ENCODE assay signal across 26 cellular contexts in the genomic region with DNA sequence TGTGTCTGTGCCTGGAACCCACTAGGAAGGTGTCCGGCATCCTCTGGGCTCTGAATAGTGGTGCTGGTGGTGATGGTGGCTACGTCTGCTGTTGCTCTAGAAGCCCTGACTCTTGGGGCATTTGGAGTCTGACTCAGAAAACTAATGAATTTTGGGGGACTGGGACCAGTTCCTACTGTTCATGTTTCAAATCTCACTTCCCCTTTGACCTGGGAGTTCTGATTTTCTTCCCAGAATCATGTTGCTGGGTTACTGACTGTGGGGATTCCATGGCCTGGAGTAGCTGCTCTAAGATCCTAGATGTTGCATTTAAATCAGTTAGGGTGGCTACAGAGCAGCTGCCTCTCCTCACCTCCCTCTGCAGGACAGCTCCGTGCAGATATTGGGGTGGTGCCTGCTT. TPM values are rescaled to one million over a fixed set of nuclear protein-coding genes. Genes with fewer than 3 reads are reported as not detected.
DNase-seq lines count a peak whose midpoint lies in the region; ATAC-seq, FAIRE-seq and TF ChIP-seq lines count a peak whose summit lies in the region.
"Had no signal": no experiment of that assay in that cellular context is flagged by ENCODE, and none has a peak within 500 bp of the region (broad histone marks: within the 10 kb centered on the region; RNA-seq: fewer than 3 reads in every experiment).

No MANE protein-coding gene starts in this region.

- DNase-seq in CD4-positive, alpha-beta T cell: no peak
- no peak for DNase-seq in GM12878 (ENCODE audit: low read depth, low spot score)
- DNase-seq in pons (ENCODE audit: low spot score): peak; percentile 34
- DNase-seq in GM19240 (ENCODE audit: insufficient read length, low spot score): no peak
- DNase-seq in activated CD4-positive, alpha-beta T cell treated with anti-CD3 and anti-CD28 coated beads for 4 hours: no peak
- DNase-seq in NCI-H1930 (lab: John Stamatoyannopoulos, UW): no peak
- DNase-seq: activated CD8-positive, alpha-beta T cell treated with anti-CD3 and anti-CD28 coated beads for 36 hours; activated naive CD4-positive, alpha-beta T cell treated with anti-CD3 and anti-CD28 coated beads, Interleukin-2, amount 50 U/mL, for 16 hours; amygdala; Caco-2; DMS53; kidney; midbrain; naive thymus-derived CD8-positive, alpha-beta T cell; NCI-H1105; NCI-H187 treated with DMSO at 0.1 percent for 48 hours; NCI-H69; Right ventricle myocardium superior; stimulated activated naive CD4-positive, alpha-beta T cell; uterus had no signal

- CTCF ChIA-PET in CD4-positive, alpha-beta T cell (lab: Charles Lee): no interaction called here
- CTCF ChIA-PET in GM12878 (lab: Yijun Ruan, JAX): interaction anchor here (0.7 to 5.7 kb wide), 14 partner anchors 11 to 293 kb away, joined by 3 to 168 read pairs (median 4); no protein-coding TSS in a partner anchor

- intact Hi-C loops in CD4-positive, alpha-beta T cell (cut with DNase I, micrococcal nuclease): no loop called here
- intact Hi-C loops in GM12878 (cut with micrococcal nuclease; ENCODE audit: unreplicated experiment): loop anchor here (2.0 to 10.0 kb wide), 3 partner anchors 13 to 213 kb away; a partner anchor contains a TSS

- H3K36me3 ChIP-seq in GM12878 (ENCODE audit: control insufficient read depth in 2 of 2, insufficient read depth in 2 of 2, low read length in 1 of 2): peaks cover 0 to 6% of the 10 kb centered on the region in 2 experiments; a peak in 2 of 4 replicates
- H3K36me3 ChIP-seq: uterus had no signal

- H3K9me3 ChIP-seq in CD4-positive, alpha-beta T cell (ENCODE audit: control insufficient read depth, low read length): no peaks in the 10 kb centered on the region
- no peaks in the 10 kb centered on the region; the same call in 2 of the 3 replicates for H3K9me3 ChIP-seq in GM12878 (replicated peaks; ENCODE audit: control insufficient read depth, insufficient read depth, low read length)
- H3K9me3 ChIP-seq: BLaER1, Caco-2, uterus had no signal

- no peak overlapping the region for H3K27ac ChIP-seq in CD4-positive, alpha-beta T cell (ENCODE audit: low read depth, low read length)
- peak overlapping the region; percentile 92 for H3K27ac ChIP-seq in GM12878 (ENCODE audit: control insufficient read depth, insufficient read depth)
- H3K27ac ChIP-seq: BLaER1, uterus had no signal

- in situ Hi-C loops in GM12878 (cut with MboI): no loop called here

- H3K4me2 ChIP-seq in GM12878 (ENCODE audit: control insufficient read depth, insufficient read depth): peak overlapping the region; percentile 95

- peaks cover 38% of the 10 kb centered on the region for H3K4me1 ChIP-seq in GM12878 (ENCODE audit: control insufficient read depth, insufficient read depth, low read length)

- peaks cover 20% of the 10 kb centered on the region for H3K4me1 Mint-ChIP-seq in CD4-positive, alpha-beta T cell (ENCODE audit: low read depth)
- H3K4me1 Mint-ChIP-seq: activated T-helper 17 cell treated with anti-CD3 and anti-CD28 coated beads, Interleukin-2, amount 50 U/mL, for 72 hours had no signal

- H3K4me3 Mint-ChIP-seq in CD4-positive, alpha-beta T cell: peak overlapping the region; percentile 6
- H3K4me3 Mint-ChIP-seq: activated CD8-positive, alpha-beta T cell treated with anti-CD3 and anti-CD28 coated beads for 36 hours; activated T-helper 17 cell treated with anti-CD3 and anti-CD28 coated beads, Interleukin-2, amount 50 U/mL, for 72 hours had no signal

- no peak for TF ChIP-seq EP300 in GM12878 (IDR thresholded peaks at IDR 0.05; ENCODE audit: borderline replicate concordance in 1 of 2, control insufficient read depth in 1 of 2, low read depth in 2 of 2, low read length in 2 of 2)

- POLR2A ChIA-PET in CD4-positive, alpha-beta T cell (lab: Charles Lee): no interaction called here
- POLR2A ChIA-PET in GM12878 (lab: Charles Lee): interaction anchor here (0.5 to 3.5 kb wide), 8 partner anchors 11 to 286 kb away, joined by 3 to 32 read pairs (median 4); a partner anchor contains a TSS

- H3K4me3 ChIP-seq in GM12878: peak overlapping the region; percentile 97
- H3K4me3 ChIP-seq: BLaER1, uterus had no signal

- no peaks in the 10 kb centered on the region for H3K27me3 ChIP-seq in CD4-positive, alpha-beta T cell (ENCODE audit: control insufficient read depth, insufficient read depth, low read length)
- no peaks in the 10 kb centered on the region for H3K27me3 ChIP-seq in GM12878 (replicated peaks in 1 of 2; ENCODE audit: control insufficient read depth in 2 of 2, insufficient read depth in 2 of 2, low read length in 1 of 2)

- no peaks in the 10 kb centered on the region; the same call in 1 of the 2 replicates for H4K20me1 ChIP-seq in GM12878 (ENCODE audit: control insufficient read depth, insufficient read depth)
- H4K20me1 ChIP-seq: BLaER1 had no signal

- SMC1A ChIA-PET in GM12878 (lab: Charles Lee; ENCODE audit: uncharacterized antibody, unreplicated experiment): interaction anchor here (0.7 to 5.9 kb wide), 16 partner anchors 10 to 230 kb away, joined by 3 to 83 read pairs (median 8); no protein-coding TSS in a partner anchor

- 20% methylated on average over 3 of the region's 3 CpGs for WGBS in GM12878 (ENCODE audit: insufficient coverage, insufficient replicate concordance, low lambda C conversion rate, missing lambda C conversion rate)

- H3K9me3 Mint-ChIP-seq in CD4-positive, alpha-beta T cell: no peaks in the 10 kb centered on the region
- H3K9me3 Mint-ChIP-seq: activated CD8-positive, alpha-beta T cell treated with anti-CD3 and anti-CD28 coated beads for 36 hours; activated T-helper 17 cell treated with anti-CD3 and anti-CD28 coated beads, Interleukin-2, amount 50 U/mL, for 72 hours; naive thymus-derived CD8-positive, alpha-beta T cell had no signal

- peak overlapping the region; percentile 82 for H3K9ac ChIP-seq in GM12878 (ENCODE audit: control insufficient read depth, insufficient read depth, low read length)
- H3K9ac ChIP-seq: BLaER1 had no signal

- RAD21 ChIA-PET in GM12878 (lab: Charles Lee; ENCODE audit: unreplicated experiment): interaction anchor here (0.7 to 8.7 kb wide), 12 partner anchors 13 to 207 kb away, joined by 3 to 71 read pairs (median 10); no protein-coding TSS in a partner anchor

- no peaks in the 10 kb centered on the region for H3K36me3 Mint-ChIP-seq in CD4-positive, alpha-beta T cell (ENCODE audit: low read depth)

- TF ChIP-seq RAD21 in GM12878 (IDR thresholded peaks at IDR 0.05; ENCODE audit: insufficient read depth, low read depth, low read length): no peak

- no TSS peak for BruUV-seq in GM12878 (replicated peaks; lab: Mats Ljungman, UMichigan)

- ATAC-seq in CD4-positive, alpha-beta T cell (ENCODE audit: poor library complexity): no peak
- peak; percentile 8 for ATAC-seq in GM12878
- ATAC-seq: activated CD8-positive, alpha-beta T cell treated with anti-CD3 and anti-CD28 coated beads for 36 hours; activated T-helper 17 cell treated with anti-CD3 and anti-CD28 coated beads, Interleukin-2, amount 50 U/mL, for 72 hours; naive thymus-derived CD8-positive, alpha-beta T cell; Panc1; SK-N-SH treated with all-trans-retinoic acid at 6 μM for 48 hours had no signal

- FAIRE-seq in GM12878 (lab: Jason Lieb, UNC): no peak
- FAIRE-seq: frontal cortex, kidney had no signal

- H3K27me3 Mint-ChIP-seq in CD4-positive, alpha-beta T cell: peaks cover 6% of the 10 kb centered on the region

- H2AFZ ChIP-seq in GM12878 (ENCODE audit: control insufficient read depth, low read depth, low read length): no peak overlapping the region

- no peak for TF ChIP-seq CTCF in CD4-positive, alpha-beta T cell (IDR thresholded peaks at IDR 0.05)
- TF ChIP-seq CTCF in GM12878 (IDR thresholded peaks at IDR 0.05 in 2 of 3, conservative IDR thresholded peaks at IDR 0.05 in 1 of 3; ENCODE audit: control insufficient read depth in 2 of 3, extremely low read depth in 1 of 3, insufficient read depth in 1 of 3, low read depth in 3 of 3, low read length in 3 of 3): no peak

- TF ChIP-seq POLR2A in GM19099 (IDR thresholded peaks at IDR 0.05; ENCODE audit: extremely low read depth, insufficient read length, low read depth) (peak; percentile 21), GM12878 (IDR thresholded peaks at IDR 0.05; ENCODE audit: low read depth, low read length) (no peak)

- H3K27ac Mint-ChIP-seq in CD4-positive, alpha-beta T cell: no peak overlapping the region
- H3K27ac Mint-ChIP-seq: activated CD8-positive, alpha-beta T cell treated with anti-CD3 and anti-CD28 coated beads for 36 hours; activated T-helper 17 cell treated with anti-CD3 and anti-CD28 coated beads, Interleukin-2, amount 50 U/mL, for 72 hours had no signal

- peaks cover 84% of the 10 kb centered on the region for H3K79me2 ChIP-seq in GM12878 (ENCODE audit: control insufficient read depth, insufficient read depth, low read length)

RNA-seq across cellular contexts. Expression of a gene that starts 3.2 kb away (rescaled TPM):
- total RNA-seq in CD4-positive, alpha-beta T cell: 1 to 10 TPM; 3.6 to 4.1 TPM
- 84.1 and 97.9 TPM in 2 replicates for total RNA-seq in GM12878 (2013; cell fraction: nucleolus; rRNA removed)
- total RNA-seq in GM12878 (2014; rRNA removed) (108 and 109 TPM in 2 replicates), GM12878 (2014; rRNA removed; fragmentation: Illumina TruSeq; extraction: Trizol) (77.8 and 78.8 TPM in 2 replicates), GM12878 (2021) (113 and 122 TPM in 2 replicates)
- 145 TPM for polyA plus RNA-seq in GM12878 (2011; ENCODE audit: low read depth)
- polyA plus RNA-seq in GM12878 (2011; rRNA removed) (89.1 and 123 TPM in 2 replicates), GM12878 (2014; fragmentation: Illumina TruSeq; extraction: Trizol) (78.5 and 94.8 TPM in 2 replicates), GM12878 (2014; fragmentation: Nextera tagmentation; extraction: Ambion mirVana) (10 to 100 TPM; 17.8 to 30.0 TPM), GM12878 (2014; rRNA removed) (95.6 and 99.0 TPM in 2 replicates), GM12878 (2016; fragmentation: Nextera tagmentation; extraction: Ambion mirVana) (10 to 100 TPM; 12.0 to 15.8 TPM)
- polyA plus RNA-seq in GM12878 (2011; cell fraction: cytosol; rRNA removed): 153 and 156 TPM in 2 replicates
- polyA plus RNA-seq in GM12878 (2011; cell fraction: nucleus; rRNA removed): 104 and 146 TPM in 2 replicates
- polyA plus RNA-seq in GM12878 (2012): 192 and 193 TPM in 2 replicates
- polyA minus RNA-seq in GM12878 (2011; rRNA and poly(A)+ RNA removed): 183 and 197 TPM in 2 replicates
- 46.8 and 47.3 TPM in 2 replicates for polyA minus RNA-seq in GM12878 (2011; cell fraction: cytosol; rRNA and poly(A)+ RNA removed)
- polyA minus RNA-seq in GM12878 (2011; cell fraction: nucleus; rRNA and poly(A)+ RNA removed): 43.9 and 58.9 TPM in 2 replicates

RNA-seq across cellular contexts. Expression of a gene that starts 40.7 kb away (rescaled TPM):
- total RNA-seq in CD4-positive, alpha-beta T cell: not detected
- total RNA-seq in GM12878 (2013; cell fraction: nucleolus; rRNA removed): 7.3 and 7.8 TPM in 2 replicates
- 7.8 and 8.2 TPM in 2 replicates for total RNA-seq in GM12878 (2014; rRNA removed)
- total RNA-seq in GM12878 (2014; rRNA removed; fragmentation: Illumina TruSeq; extraction: Trizol): 3.0 and 3.3 TPM in 2 replicates
- total RNA-seq in GM12878 (2021): 9.6 and 11.2 TPM in 2 replicates
- polyA plus RNA-seq in GM12878 (2011; ENCODE audit: low read depth): 5.7 TPM
- polyA plus RNA-seq in GM12878 (2011; rRNA removed): 0.91 and 1.5 TPM in 2 replicates
- polyA plus RNA-seq in GM12878 (2011; cell fraction: cytosol; rRNA removed): 2.2 and 2.4 TPM in 2 replicates
- 5.9 and 8.6 TPM in 2 replicates for polyA plus RNA-seq in GM12878 (2011; cell fraction: nucleus; rRNA removed)
- 12.4 and 13.1 TPM in 2 replicates for polyA plus RNA-seq in GM12878 (2012)
- 3.2 and 4.6 TPM in 2 replicates for polyA plus RNA-seq in GM12878 (2014; fragmentation: Illumina TruSeq; extraction: Trizol)
- under 1 TPM; 0.40 to 0.62 TPM for polyA plus RNA-seq in GM12878 (2014; fragmentation: Nextera tagmentation; extraction: Ambion mirVana)
- 8.2 and 8.3 TPM in 2 replicates for polyA plus RNA-seq in GM12878 (2014; rRNA removed)
- 1 to 10 TPM; 1.1 to 1.9 TPM for polyA plus RNA-seq in GM12878 (2016; fragmentation: Nextera tagmentation; extraction: Ambion mirVana)
- polyA minus RNA-seq in GM12878 (2011; rRNA and poly(A)+ RNA removed): 3.5 and 7.3 TPM in 2 replicates
- polyA minus RNA-seq in GM12878 (2011; cell fraction: cytosol; rRNA and poly(A)+ RNA removed): 0.83 and 1.3 TPM in 2 replicates
- polyA minus RNA-seq in GM12878 (2011; cell fraction: nucleus; rRNA and poly(A)+ RNA removed): 1.3 TPM in 2 replicates
- polyA plus RNA-seq: naive thymus-derived CD8-positive, alpha-beta T cell had no signal

Comparison
In these comparisons a context has a peak if more than half of its experiments do, and no peak if none do; other contexts are left out.
1. RNA of a gene that starts 3.2 kb away (total RNA-seq): 77.8 to 122 TPM in GM12878; 3.6 to 4.1 TPM in CD4-positive, alpha-beta T cell; every median in the first group is over 10 times any median in the second.